Comparison of ENCODE assay signal across 35 cellular contexts in the genomic region with DNA sequence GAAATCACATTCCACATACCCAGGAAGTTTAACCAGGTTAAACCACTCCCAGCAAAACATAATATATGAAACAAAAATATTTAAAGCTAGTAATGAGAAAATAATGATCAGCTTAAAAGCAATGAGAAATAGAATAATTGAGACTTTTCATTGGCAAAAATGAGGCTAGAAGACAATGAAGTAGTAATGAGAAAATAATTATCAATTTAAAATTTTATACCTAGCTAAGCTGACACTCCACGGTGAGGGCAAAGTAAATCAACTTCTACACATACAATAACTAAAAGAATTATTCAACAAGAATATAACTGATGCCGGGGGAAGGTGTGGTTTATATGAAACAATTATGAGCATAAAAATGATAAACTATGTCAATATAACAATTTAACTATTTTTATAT.
"Had no signal": no experiment of that assay in that cellular context is flagged by ENCODE, and none has a peak within 500 bp of the region (broad histone marks: within the 10 kb centered on the region; RNA-seq: fewer than 3 reads in every experiment).

No MANE protein-coding gene starts in this region.

- H3K4me1 Mint-ChIP-seq: activated B cell treated with CpG ODN at 0.5 μM for 24 hours; activated CD4-positive, alpha-beta T cell treated with anti-CD3 and anti-CD28 coated beads, Interleukin-2, amount 10 ng/mL, durations not matched to agents 24 days and 14 days; activated naive CD8-positive, alpha-beta T cell treated with anti-CD3 and anti-CD28 coated beads for 36 hours; activated T-helper 17 cell treated with anti-CD3 and anti-CD28 coated beads, Interleukin-2, amount 50 U/mL, for 72 hours had no signal

- H3K9me3 Mint-ChIP-seq: activated CD4-positive, alpha-beta T cell treated with anti-CD3 and anti-CD28 coated beads, Interleukin-2, amount 10 ng/mL, durations not matched to agents 24 days and 14 days had no signal

- H3K27ac Mint-ChIP-seq: activated B cell treated with CpG ODN at 0.5 μM for 24 hours; activated CD4-positive, alpha-beta memory T cell treated with anti-CD3 and anti-CD28 coated beads for 36 hours; activated CD4-positive, alpha-beta T cell treated with anti-CD3 and anti-CD28 coated beads, Interleukin-2, amount 10 ng/mL, durations not matched to agents 24 days and 14 days; activated CD8-positive, alpha-beta T cell treated with anti-CD3 and anti-CD28 coated beads for 36 hours; activated naive CD4-positive, alpha-beta T cell treated with anti-CD3 and anti-CD28 coated beads for 36 hours; activated naive CD4-positive, alpha-beta T cell treated with anti-CD3 and anti-CD28 coated beads, Interleukin-2, amount 50 U/mL, for 72 hours; activated naive CD8-positive, alpha-beta T cell treated with anti-CD3 and anti-CD28 coated beads for 36 hours; activated T-cell treated with anti-CD3 and anti-CD28 coated beads, Interleukin-2, amount 50 U/mL, for 72 hours; activated T-helper 1 cell treated with anti-CD3 and anti-CD28 coated beads, Interleukin-12 subunit alpha, Interleukin-12 subunit beta, Interleukin-2, Interleukin-4 antibody, amounts not matched to agents 30 ng/mL and 10 ng/mL and 1 ng/mL, durations not matched to agents 14 hours and 24 hours and 36 hours; activated T-helper 17 cell treated with anti-CD3 and anti-CD28 coated beads, Interleukin-2, amount 50 U/mL, for 72 hours; T-helper 1 cell treated with Interleukin-12 subunit alpha and Interleukin-12 subunit beta and Interleukin-4 antibody, amounts not matched to agents 30 μg/mL and 1 μg/mL, for 36 hours; T-helper 2 cell treated with Interferon-gamma antibody and Interleukin-4, amounts not matched to agents 5 μg/mL and 100 μg/mL, for 36 hours had no signal

- H3K36me3 Mint-ChIP-seq: activated CD4-positive, alpha-beta memory T cell treated with anti-CD3 and anti-CD28 coated beads for 36 hours; activated naive CD4-positive, alpha-beta T cell treated with anti-CD3 and anti-CD28 coated beads, Interleukin-2, amount 50 U/mL, for 72 hours; activated naive CD8-positive, alpha-beta T cell treated with anti-CD3 and anti-CD28 coated beads for 36 hours had no signal

- H3K27me3 Mint-ChIP-seq: activated B cell treated with CpG ODN at 0.5 μM for 24 hours; activated naive CD8-positive, alpha-beta T cell treated with anti-CD3 and anti-CD28 coated beads for 36 hours had no signal

- FAIRE-seq: astrocyte, TTC549 had no signal

- H3K4me3 Mint-ChIP-seq: activated B cell treated with CpG ODN at 0.5 μM for 24 hours; activated CD4-positive, alpha-beta memory T cell treated with anti-CD3 and anti-CD28 coated beads for 36 hours; activated CD4-positive, alpha-beta T cell treated with anti-CD3 and anti-CD28 coated beads, Interleukin-2, amount 10 ng/mL, durations not matched to agents 24 days and 14 days; activated CD8-positive, alpha-beta T cell treated with anti-CD3 and anti-CD28 coated beads for 36 hours; activated naive CD4-positive, alpha-beta T cell treated with anti-CD3 and anti-CD28 coated beads for 36 hours; activated naive CD8-positive, alpha-beta T cell treated with anti-CD3 and anti-CD28 coated beads for 36 hours; activated T-cell treated with anti-CD3 and anti-CD28 coated beads, Interleukin-2, amount 50 U/mL, for 4 hours; activated T-cell treated with anti-CD3 and anti-CD28 coated beads, Interleukin-2, amount 50 U/mL, for 72 hours; activated T-helper 1 cell treated with anti-CD3 and anti-CD28 coated beads, Interleukin-12 subunit alpha, Interleukin-12 subunit beta, Interleukin-2, Interleukin-4 antibody, amounts not matched to agents 30 ng/mL and 10 ng/mL and 1 ng/mL, durations not matched to agents 14 hours and 24 hours and 36 hours; activated T-helper 17 cell treated with anti-CD3 and anti-CD28 coated beads, Interleukin-2, amount 50 U/mL, for 72 hours; T-helper 1 cell treated with Interleukin-12 subunit alpha and Interleukin-12 subunit beta and Interleukin-4 antibody, amounts not matched to agents 30 μg/mL and 1 μg/mL, for 36 hours; T-helper 2 cell treated with Interferon-gamma antibody and Interleukin-4, amounts not matched to agents 5 μg/mL and 100 μg/mL, for 36 hours had no signal

- DNase-seq: activated B cell treated with CpG ODN at 0.5 μM for 24 hours; activated CD4-positive, alpha-beta memory T cell treated with anti-CD3 and anti-CD28 coated beads for 36 hours; activated CD4-positive, alpha-beta T cell treated with anti-CD3 and anti-CD28 coated beads for 4 hours; activated CD4-positive, alpha-beta T cell treated with anti-CD3 and anti-CD28 coated beads, Interleukin-2, amount 10 ng/mL, durations not matched to agents 24 days and 14 days; activated CD4-positive, alpha-beta T cell treated with anti-CD3 and anti-CD28 coated beads, Interleukin-2, amount 50 U/mL, for 1 hour; activated CD4-positive, alpha-beta T cell treated with anti-CD3 and anti-CD28 coated beads, Interleukin-2, amount 50 U/mL, for 4 hours; activated CD4-positive, CD25-positive, alpha-beta regulatory T cell treated with anti-CD3 and anti-CD28 coated beads, Interleukin-2, amount 50 U/mL, for 72 hours; activated CD8-positive, alpha-beta memory T cell treated with anti-CD3 and anti-CD28 coated beads, Interleukin-2, amount 50 U/mL, for 4 hours; activated CD8-positive, alpha-beta T cell treated with anti-CD3 and anti-CD28 coated beads for 36 hours; activated effector memory CD4-positive, alpha-beta T cell treated with anti-CD3 and anti-CD28 coated beads, Interleukin-2, amount 50 U/mL, for 16 hours; activated gamma-delta T cell treated with Interleukin-2 at 50 U/mL for 16 hours; activated naive CD4-positive, alpha-beta T cell; activated naive CD4-positive, alpha-beta T cell treated with anti-CD3 and anti-CD28 coated beads for 36 hours; activated naive CD4-positive, alpha-beta T cell treated with anti-CD3 and anti-CD28 coated beads, Interleukin-2, amount 50 U/mL, for 16 hours; activated naive CD8-positive, alpha-beta T cell treated with anti-CD3 and anti-CD28 coated beads for 36 hours; activated T-cell treated with anti-CD3 and anti-CD28 coated beads for 4 hours; activated T-cell treated with anti-CD3 and anti-CD28 coated beads, Interleukin-2, amount 50 U/mL, for 1 hour; activated T-cell treated with anti-CD3 and anti-CD28 coated beads, Interleukin-2, amount 50 U/mL, for 4 hours; activated T-cell treated with anti-CD3 and anti-CD28 coated beads, Interleukin-2, amount 50 U/mL, for 72 hours; adrenal gland; amniotic stem cell; aorta; body of pancreas; brain microvascular endothelial cell; central memory CD4-positive, alpha-beta T cell; T-helper 1 cell; T-helper 2 cell; T-helper 9 cell had no signal
